ENCODE assay signal across 8 cellular contexts in the genomic region with DNA sequence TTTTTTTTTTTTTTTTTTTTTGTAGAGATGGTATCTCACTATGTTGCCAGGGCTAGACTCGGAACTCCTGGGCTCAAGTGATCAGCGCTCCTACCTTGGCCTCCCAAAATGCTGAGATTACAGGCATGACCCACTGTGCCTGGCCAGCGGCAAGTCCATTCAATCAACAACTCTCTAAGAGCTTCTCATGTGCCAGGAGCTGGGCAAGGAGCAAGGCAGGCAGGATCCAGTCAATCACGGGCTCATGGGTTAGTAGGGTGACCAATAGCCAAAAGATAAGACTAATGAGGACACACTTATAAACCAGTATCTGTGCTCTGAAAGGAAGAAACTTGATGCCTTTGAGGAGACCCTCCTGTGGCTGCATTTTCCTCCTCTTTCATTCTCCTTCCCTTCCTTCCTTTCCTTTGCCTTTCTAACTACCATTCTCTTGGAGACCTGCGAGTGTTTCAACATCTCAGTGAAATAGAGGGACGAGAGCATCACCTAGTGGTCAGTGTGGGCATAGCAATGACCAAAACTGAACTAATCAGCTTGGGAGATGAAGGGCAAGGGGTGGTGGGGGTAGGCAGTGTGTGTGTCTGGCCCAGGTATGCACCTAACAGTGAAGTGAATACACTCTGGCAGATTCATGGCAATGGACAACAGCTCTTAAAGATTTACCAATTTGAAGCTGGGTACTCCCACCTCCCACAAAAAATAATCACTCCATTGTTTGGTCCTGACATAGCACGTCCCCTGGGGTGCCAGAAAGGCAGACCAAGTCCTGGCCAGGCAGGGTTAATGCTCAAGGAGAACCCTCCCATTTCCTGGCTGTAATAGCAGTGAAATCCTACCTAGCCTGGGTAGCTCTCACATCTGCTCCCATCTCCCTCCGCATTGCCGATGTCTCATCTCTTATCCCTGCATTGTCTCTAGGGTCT.
DNase-seq lines count a peak whose midpoint lies in the region; ATAC-seq and TF ChIP-seq lines count a peak whose summit lies in the region.

No MANE protein-coding gene starts in this region.

- ATAC-seq in HG03097 (IDR thresholded peaks at IDR 0.05; ENCODE audit: low FRiP score, unreplicated experiment) (no peak), HG02678 (IDR thresholded peaks at IDR 0.05; ENCODE audit: unreplicated experiment) (no peak)

- H3K4me3 ChIP-seq in GM12865 (ENCODE audit: low read depth, low read length): no peak overlapping the region

- peak; percentile 82 for DNase-seq in GM12865 (ENCODE audit: low read depth)
- peak; percentile 33 for DNase-seq in NCI-H128 (lab: John Stamatoyannopoulos, UW; ENCODE audit: unreplicated experiment)
- peak; percentile 40 for DNase-seq in T-helper 22 cell (ENCODE audit: low read depth)
- DNase-seq in anterior cingulate cortex (lab: John Stamatoyannopoulos, UW): peak in 50 of 58 donors; percentile 11 to 83 (median 52)
- DNase-seq in hypothalamus (lab: John Stamatoyannopoulos, UW): peak in 44 of 51 donors; percentile 9 to 87 (median 50)
- DNase-seq in stimulated activated CD4-positive, alpha-beta T cell treated with anti-CD3 and anti-CD28 coated beads, Interleukin-12 subunit alpha, Interleukin-12 subunit beta, amount 100 ng/mL, for 24 hours (ENCODE audit: low read depth in 2 of 2): peak; percentile 54 to 82

- peak; percentile 100 for TF ChIP-seq CTCF in GM12865 (IDR thresholded peaks at IDR 0.05; ENCODE audit: insufficient read depth, low read depth, low read length, missing control alignments)
